In the genomic region with DNA sequence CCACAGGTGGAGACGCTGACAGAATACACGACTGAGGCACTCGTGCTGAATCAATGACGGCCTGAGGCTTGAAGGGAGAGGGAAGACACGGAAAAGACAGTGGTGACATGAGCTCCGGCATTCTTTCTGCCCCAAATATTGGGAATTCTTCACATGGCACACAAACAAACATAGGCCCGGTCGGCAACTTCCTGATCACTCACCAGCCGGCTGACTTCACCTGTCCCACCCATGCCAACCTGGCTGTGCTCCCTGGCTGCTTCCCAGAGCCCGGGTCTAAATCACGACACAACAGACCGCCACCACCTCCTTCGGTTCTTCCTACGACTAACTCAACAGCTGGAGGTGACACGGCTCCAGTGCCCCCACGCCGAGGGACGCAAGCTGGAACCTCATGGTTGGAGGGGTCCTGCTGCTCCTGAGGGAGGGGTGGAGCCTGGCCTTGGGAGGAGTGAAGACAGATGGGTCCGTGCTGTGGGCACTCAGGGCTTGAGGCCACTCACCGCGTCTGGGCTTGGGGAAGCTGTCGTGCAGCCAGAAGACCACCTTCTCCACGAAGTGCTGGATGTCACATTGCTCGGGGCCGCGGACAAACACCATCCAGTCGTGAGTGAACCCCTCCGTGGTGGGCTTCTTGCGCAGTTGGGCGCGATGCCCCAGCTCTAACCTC, we compare ENCODE assay signal across 2 cellular contexts.
TF ChIP-seq lines count a peak whose summit lies in the region.

No MANE protein-coding gene starts in this region.

TF ChIP-seq in GM23338, 12 proteins besides CTCF, POLR2A, EP300 and RAD21 (continues in another document):
- TF ChIP-seq ZNF114 (CRISPR knock-in tag; IDR thresholded peaks at IDR 0.05), result no peak
- no peak for TF ChIP-seq EZH2 (IDR thresholded peaks at IDR 0.05; ENCODE audit: low read depth, unreplicated experiment)
- TF ChIP-seq ZNF331 (CRISPR knock-in tag; IDR thresholded peaks at IDR 0.05; ENCODE audit: low read depth), result no peak
- TF ChIP-seq, protein P1, sequence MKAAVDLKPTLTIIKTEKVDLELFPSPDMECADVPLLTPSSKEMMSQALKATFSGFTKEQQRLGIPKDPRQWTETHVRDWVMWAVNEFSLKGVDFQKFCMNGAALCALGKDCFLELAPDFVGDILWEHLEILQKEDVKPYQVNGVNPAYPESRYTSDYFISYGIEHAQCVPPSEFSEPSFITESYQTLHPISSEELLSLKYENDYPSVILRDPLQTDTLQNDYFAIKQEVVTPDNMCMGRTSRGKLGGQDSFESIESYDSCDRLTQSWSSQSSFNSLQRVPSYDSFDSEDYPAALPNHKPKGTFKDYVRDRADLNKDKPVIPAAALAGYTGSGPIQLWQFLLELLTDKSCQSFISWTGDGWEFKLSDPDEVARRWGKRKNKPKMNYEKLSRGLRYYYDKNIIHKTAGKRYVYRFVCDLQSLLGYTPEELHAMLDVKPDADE (IDR thresholded peaks at IDR 0.05), result no peak
- TF ChIP-seq STAT1 (IDR thresholded peaks at IDR 0.05; ENCODE audit: unreplicated experiment), result no peak
- TF ChIP-seq, protein P2, sequence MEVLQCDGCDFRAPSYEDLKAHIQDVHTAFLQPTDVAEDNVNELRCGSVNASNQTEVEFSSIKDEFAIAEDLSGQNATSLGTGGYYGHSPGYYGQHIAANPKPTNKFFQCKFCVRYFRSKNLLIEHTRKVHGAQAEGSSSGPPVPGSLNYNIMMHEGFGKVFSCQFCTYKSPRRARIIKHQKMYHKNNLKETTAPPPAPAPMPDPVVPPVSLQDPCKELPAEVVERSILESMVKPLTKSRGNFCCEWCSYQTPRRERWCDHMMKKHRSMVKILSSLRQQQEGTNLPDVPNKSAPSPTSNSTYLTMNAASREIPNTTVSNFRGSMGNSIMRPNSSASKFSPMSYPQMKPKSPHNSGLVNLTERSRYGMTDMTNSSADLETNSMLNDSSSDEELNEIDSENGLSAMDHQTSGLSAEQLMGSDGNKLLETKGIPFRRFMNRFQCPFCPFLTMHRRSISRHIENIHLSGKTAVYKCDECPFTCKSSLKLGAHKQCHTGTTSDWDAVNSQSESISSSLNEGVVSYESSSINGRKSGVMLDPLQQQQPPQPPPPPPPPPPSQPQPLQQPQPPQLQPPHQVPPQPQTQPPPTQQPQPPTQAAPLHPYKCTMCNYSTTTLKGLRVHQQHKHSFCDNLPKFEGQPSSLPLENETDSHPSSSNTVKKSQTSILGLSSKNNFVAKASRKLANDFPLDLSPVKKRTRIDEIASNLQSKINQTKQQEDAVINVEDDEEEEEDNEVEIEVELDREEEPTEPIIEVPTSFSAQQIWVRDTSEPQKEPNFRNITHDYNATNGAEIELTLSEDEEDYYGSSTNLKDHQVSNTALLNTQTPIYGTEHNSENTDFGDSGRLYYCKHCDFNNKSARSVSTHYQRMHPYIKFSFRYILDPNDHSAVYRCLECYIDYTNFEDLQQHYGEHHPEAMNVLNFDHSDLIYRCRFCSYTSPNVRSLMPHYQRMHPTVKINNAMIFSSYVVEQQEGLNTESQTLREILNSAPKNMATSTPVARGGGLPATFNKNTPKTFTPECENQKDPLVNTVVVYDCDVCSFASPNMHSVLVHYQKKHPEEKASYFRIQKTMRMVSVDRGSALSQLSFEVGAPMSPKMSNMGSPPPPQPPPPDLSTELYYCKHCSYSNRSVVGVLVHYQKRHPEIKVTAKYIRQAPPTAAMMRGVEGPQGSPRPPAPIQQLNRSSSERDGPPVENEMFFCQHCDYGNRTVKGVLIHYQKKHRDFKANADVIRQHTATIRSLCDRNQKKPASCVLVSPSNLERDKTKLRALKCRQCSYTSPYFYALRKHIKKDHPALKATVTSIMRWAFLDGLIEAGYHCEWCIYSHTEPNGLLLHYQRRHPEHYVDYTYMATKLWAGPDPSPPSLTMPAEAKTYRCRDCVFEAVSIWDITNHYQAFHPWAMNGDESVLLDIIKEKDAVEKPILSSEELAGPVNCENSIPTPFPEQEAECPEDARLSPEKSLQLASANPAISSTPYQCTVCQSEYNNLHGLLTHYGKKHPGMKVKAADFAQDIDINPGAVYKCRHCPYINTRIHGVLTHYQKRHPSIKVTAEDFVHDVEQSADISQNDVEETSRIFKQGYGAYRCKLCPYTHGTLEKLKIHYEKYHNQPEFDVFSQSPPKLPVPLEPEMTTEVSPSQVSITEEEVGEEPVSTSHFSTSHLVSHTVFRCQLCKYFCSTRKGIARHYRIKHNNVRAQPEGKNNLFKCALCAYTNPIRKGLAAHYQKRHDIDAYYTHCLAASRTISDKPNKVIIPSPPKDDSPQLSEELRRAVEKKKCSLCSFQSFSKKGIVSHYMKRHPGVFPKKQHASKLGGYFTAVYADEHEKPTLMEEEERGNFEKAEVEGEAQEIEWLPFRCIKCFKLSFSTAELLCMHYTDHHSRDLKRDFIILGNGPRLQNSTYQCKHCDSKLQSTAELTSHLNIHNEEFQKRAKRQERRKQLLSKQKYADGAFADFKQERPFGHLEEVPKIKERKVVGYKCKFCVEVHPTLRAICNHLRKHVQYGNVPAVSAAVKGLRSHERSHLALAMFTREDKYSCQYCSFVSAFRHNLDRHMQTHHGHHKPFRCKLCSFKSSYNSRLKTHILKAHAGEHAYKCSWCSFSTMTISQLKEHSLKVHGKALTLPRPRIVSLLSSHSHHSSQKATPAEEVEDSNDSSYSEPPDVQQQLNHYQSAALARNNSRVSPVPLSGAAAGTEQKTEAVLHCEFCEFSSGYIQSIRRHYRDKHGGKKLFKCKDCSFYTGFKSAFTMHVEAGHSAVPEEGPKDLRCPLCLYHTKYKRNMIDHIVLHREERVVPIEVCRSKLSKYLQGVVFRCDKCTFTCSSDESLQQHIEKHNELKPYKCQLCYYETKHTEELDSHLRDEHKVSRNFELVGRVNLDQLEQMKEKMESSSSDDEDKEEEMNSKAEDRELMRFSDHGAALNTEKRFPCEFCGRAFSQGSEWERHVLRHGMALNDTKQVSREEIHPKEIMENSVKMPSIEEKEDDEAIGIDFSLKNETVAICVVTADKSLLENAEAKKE (CRISPR knock-in tag; IDR thresholded peaks at IDR 0.05), result no peak
- no peak for TF ChIP-seq REST (IDR thresholded peaks at IDR 0.05; ENCODE audit: unreplicated experiment)
- TF ChIP-seq JUNB (IDR thresholded peaks at IDR 0.05; ENCODE audit: unreplicated experiment), result no peak

TF ChIP-seq in HepG2, 621 proteins besides CTCF, POLR2A, EP300 and RAD21:
- TF ChIP-seq AGO2 (optimal IDR thresholded peaks at IDR 0.05; ENCODE audit: low read depth, low read length) (peak; percentile 43), ZBTB38 (CRISPR knock-in tag; IDR thresholded peaks at IDR 0.05) (no peak)
